ENCODE assay signal across 8 cellular contexts in genomic region chr21:42880352-42880751, GRCh38. TPM values are rescaled to one million over a fixed set of nuclear protein-coding genes. Genes with fewer than 3 reads are reported as not detected.
DNase-seq lines count a peak whose midpoint lies in the region; ATAC-seq and TF ChIP-seq lines count a peak whose summit lies in the region.

No MANE protein-coding gene starts in this region.

- H3K4me1 ChIP-seq in Loucy (ENCODE audit: insufficient read depth, low read length, poor library complexity, severe bottlenecking), result peaks cover 18% of the 10 kb centered on the region

- H3K9me3 Mint-ChIP-seq in CD14-positive monocyte (no peaks in the 10 kb centered on the region), nephron progenitor cell (peaks cover 6% of the 10 kb centered on the region)
- no peaks in the 10 kb centered on the region for H3K9me3 Mint-ChIP-seq in dendritic cell treated with granulocyte-macrophage colony-stimulating factor and Interleukin-4, amounts not matched to agents 40 ng/mL and 50 ng/mL, for 4 days

- H3K79me2 ChIP-seq in Loucy (ENCODE audit: insufficient read depth, low read length), result peaks cover 46% of the 10 kb centered on the region

- no peak for ATAC-seq in HG02852 (IDR thresholded peaks at IDR 0.05; ENCODE audit: unreplicated experiment)

- H3K36me3 Mint-ChIP-seq in CD14-positive monocyte (peaks cover 7 to 16% of the 10 kb centered on the region in 2 donors), nephron progenitor cell (ENCODE audit: low read depth) (peaks cover 33% of the 10 kb centered on the region)
- H3K36me3 Mint-ChIP-seq in dendritic cell treated with granulocyte-macrophage colony-stimulating factor and Interleukin-4, amounts not matched to agents 40 ng/mL and 50 ng/mL, for 4 days (ENCODE audit: low read depth), result peaks cover 33% of the 10 kb centered on the region

- H3K4me1 Mint-ChIP-seq in CD14-positive monocyte (peaks cover 20% of the 10 kb centered on the region), nephron progenitor cell (peaks cover 36% of the 10 kb centered on the region)
- peaks cover 24% of the 10 kb centered on the region for H3K4me1 Mint-ChIP-seq in dendritic cell treated with granulocyte-macrophage colony-stimulating factor and Interleukin-4, amounts not matched to agents 40 ng/mL and 50 ng/mL, for 4 days (ENCODE audit: low read depth)

- H3K36me3 ChIP-seq in Loucy (ENCODE audit: insufficient read depth, low read length), result peaks cover 5% of the 10 kb centered on the region; the same call in 1 of the 2 replicates

- H3K9me3 ChIP-seq in Loucy (ENCODE audit: insufficient read depth, low read depth, low read length), result no peaks in the 10 kb centered on the region

- peaks cover 0 to 5% (median 0%) of the 10 kb centered on the region in 3 donors for H3K27me3 Mint-ChIP-seq in CD14-positive monocyte (ENCODE audit: low read depth in 3 of 3)
- H3K27me3 Mint-ChIP-seq in dendritic cell treated with granulocyte-macrophage colony-stimulating factor and Interleukin-4, amounts not matched to agents 40 ng/mL and 50 ng/mL, for 4 days, result no peaks in the 10 kb centered on the region
- H3K27me3 Mint-ChIP-seq in nephron progenitor cell (ENCODE audit: low read depth, poor library complexity), result no peaks in the 10 kb centered on the region

- H3K9ac ChIP-seq in Loucy (ENCODE audit: low read depth, low read length, poor library complexity, severe bottlenecking), result peak overlapping the region; percentile 90

- DNase-seq in CD14-positive monocyte (ENCODE audit: low spot score) (no peak), nephron progenitor cell (no peak), NOMO-1 (lab: John Stamatoyannopoulos, UW; ENCODE audit: unreplicated experiment in 2 of 2) (no peak), HuH-7 (ENCODE audit: low spot score) (no peak)
- DNase-seq in central memory CD4-positive, alpha-beta T cell, result no peak

- H3K4me3 Mint-ChIP-seq in CD14-positive monocyte, result peak overlapping the region; percentile 86 to 98
- H3K4me3 Mint-ChIP-seq in dendritic cell treated with granulocyte-macrophage colony-stimulating factor and Interleukin-4, amounts not matched to agents 40 ng/mL and 50 ng/mL, for 4 days, result peak overlapping the region; percentile 82
- H3K4me3 Mint-ChIP-seq in nephron progenitor cell, result peak overlapping the region; percentile 99

- TF ChIP-seq CTCF in CD14-positive monocyte (IDR thresholded peaks at IDR 0.05) (no peak), Loucy (conservative IDR thresholded peaks at IDR 0.05; ENCODE audit: low read length) (no peak), nephron progenitor cell (IDR thresholded peaks at IDR 0.05) (no peak)

- H3K27ac Mint-ChIP-seq in CD14-positive monocyte, result peak overlapping the region; percentile 80 to 97 (median 95)
- peak overlapping the region; percentile 93 for H3K27ac Mint-ChIP-seq in dendritic cell treated with granulocyte-macrophage colony-stimulating factor and Interleukin-4, amounts not matched to agents 40 ng/mL and 50 ng/mL, for 4 days
- peak overlapping the region; percentile 99 for H3K27ac Mint-ChIP-seq in nephron progenitor cell

- intact Hi-C loops in CD14-positive monocyte (cut with micrococcal nuclease), result no loop called here
- intact Hi-C loops in dendritic cell treated with granulocyte-macrophage colony-stimulating factor and Interleukin-4, amounts not matched to agents 40 ng/mL and 50 ng/mL, for 4 days (cut with micrococcal nuclease), result no loop called here

- peak overlapping the region; percentile 84 for H3K4me3 ChIP-seq in Loucy (ENCODE audit: low read length, poor library complexity, severe bottlenecking)

- H3K27me3 ChIP-seq in Loucy (ENCODE audit: insufficient read depth, low read length, poor library complexity, severe bottlenecking), result no peaks in the 10 kb centered on the region

- H3K9me2 ChIP-seq in Loucy (replicated peaks; ENCODE audit: low read depth, low read length), result no peaks in the 10 kb centered on the region

- H2AFZ ChIP-seq in Loucy (ENCODE audit: low read length), result no peak overlapping the region

- peaks cover 17% of the 10 kb centered on the region for H4K20me1 ChIP-seq in Loucy (ENCODE audit: insufficient read depth, low read length, poor library complexity, severe bottlenecking)

- H3F3A ChIP-seq in Loucy (ENCODE audit: low read depth), result no peaks in the 10 kb centered on the region

- H3K4me2 ChIP-seq in Loucy (ENCODE audit: low read depth, low read length, poor library complexity, severe bottlenecking), result peak overlapping the region; percentile 80

RNA-seq across cellular contexts. Expression of gene WDR4, which starts 1.0 kb away (rescaled TPM):
- polyA plus RNA-seq in CD14-positive monocyte, result 1 to 10 TPM; 2.9 to 3.6 TPM

RNA-seq across cellular contexts. Expression of gene NDUFV3, which starts 12.8 kb away (rescaled TPM):
- 10 to 100 TPM; 18.2 to 35.5 TPM for polyA plus RNA-seq in CD14-positive monocyte

RNA-seq across cellular contexts. Expression of gene ERVH48-1, which starts 45.1 kb away (rescaled TPM):
- not detected for polyA plus RNA-seq in CD14-positive monocyte
